Comparison of ENCODE assay signal across 28 cellular contexts in the genomic region with DNA sequence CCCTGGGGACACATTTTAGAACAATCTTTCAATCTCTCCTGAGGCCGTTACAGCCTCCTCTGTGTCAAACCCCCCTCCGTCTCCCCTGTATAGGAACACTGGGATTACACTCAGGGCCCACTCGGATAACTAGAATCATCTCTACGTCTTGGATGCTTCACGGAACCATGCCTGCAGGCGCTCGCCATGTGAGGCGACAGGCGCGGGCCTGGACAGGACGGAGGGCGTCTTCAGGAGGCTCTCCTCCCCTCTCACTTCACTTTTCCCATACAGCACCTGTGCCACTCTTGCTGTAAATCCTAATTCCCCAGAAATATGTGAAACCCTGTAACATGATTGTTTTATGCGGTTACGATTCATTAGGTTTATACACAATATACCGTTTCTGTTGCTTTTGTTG. TPM values are rescaled to one million over a fixed set of nuclear protein-coding genes. Genes with fewer than 3 reads are reported as not detected.
"Had no signal": no experiment of that assay in that cellular context is flagged by ENCODE, and none has a peak within 500 bp of the region (broad histone marks: within the 10 kb centered on the region; RNA-seq: fewer than 3 reads in every experiment).

No MANE protein-coding gene starts in this region.

- H3K9me3 ChIP-seq: esophagus muscularis mucosa, gastrocnemius medialis, heart right ventricle had no signal

- H3K27ac ChIP-seq: brain microvascular endothelial cell, coronary artery, dorsolateral prefrontal cortex, esophagus muscularis mucosa, foreskin keratinocyte, gastrocnemius medialis, heart right ventricle had no signal

- ATAC-seq: activated T-cell treated with anti-CD3 and anti-CD28 coated beads, Interleukin-2, amount 50 U/mL, for 4 hours; activated T-helper 17 cell treated with anti-CD3 and anti-CD28 coated beads, Interleukin-2, amount 50 U/mL, for 72 hours; foreskin keratinocyte; gastrocnemius medialis; heart right ventricle; WTC11 had no signal

- H3K27me3 ChIP-seq: brain microvascular endothelial cell, dorsolateral prefrontal cortex, esophagus muscularis mucosa, foreskin keratinocyte, gastrocnemius medialis, heart right ventricle had no signal

- H3K27me3 Mint-ChIP-seq: activated CD4-positive, alpha-beta memory T cell treated with anti-CD3 and anti-CD28 coated beads, Interleukin-2, amount 10 ng/mL, durations not matched to agents 7 days and 5 days; activated CD4-positive, alpha-beta T cell treated with anti-CD3 and anti-CD28 coated beads, Interleukin-2, amount 10 ng/mL, durations not matched to agents 7 days and 5 days; activated naive CD8-positive, alpha-beta T cell; activated T-helper 17 cell treated with anti-CD3 and anti-CD28 coated beads, Interleukin-2, amount 50 U/mL, for 72 hours; central memory CD8-positive, alpha-beta T cell had no signal

- H3K4me3 Mint-ChIP-seq: activated CD4-positive, alpha-beta memory T cell treated with anti-CD3 and anti-CD28 coated beads, Interleukin-2, amount 10 ng/mL, durations not matched to agents 7 days and 5 days; activated CD4-positive, alpha-beta T cell treated with anti-CD3 and anti-CD28 coated beads, Interleukin-2, amount 10 ng/mL, durations not matched to agents 7 days and 5 days; activated naive CD8-positive, alpha-beta T cell; activated T-cell treated with anti-CD3 and anti-CD28 coated beads, Interleukin-2, amount 50 U/mL, for 4 hours; activated T-helper 17 cell treated with anti-CD3 and anti-CD28 coated beads, Interleukin-2, amount 50 U/mL, for 72 hours; central memory CD8-positive, alpha-beta T cell; dendritic cell treated with granulocyte-macrophage colony-stimulating factor and Interleukin-4, amounts not matched to agents 40 ng/mL and 50 ng/mL, for 4 days; endodermal cell; WTC11 had no signal

- H3K36me3 ChIP-seq: brain microvascular endothelial cell, esophagus muscularis mucosa, gastrocnemius medialis, heart right ventricle had no signal

- H3K4me1 Mint-ChIP-seq: activated T-helper 17 cell treated with anti-CD3 and anti-CD28 coated beads, Interleukin-2, amount 50 U/mL, for 72 hours had no signal

- H3K4me3 ChIP-seq: coronary artery, dorsolateral prefrontal cortex, esophagus muscularis mucosa, gastrocnemius medialis, heart right ventricle had no signal

- H3K9me3 Mint-ChIP-seq: activated CD4-positive, alpha-beta memory T cell treated with anti-CD3 and anti-CD28 coated beads, Interleukin-2, amount 10 ng/mL, durations not matched to agents 7 days and 5 days; activated CD4-positive, alpha-beta T cell treated with anti-CD3 and anti-CD28 coated beads, Interleukin-2, amount 10 ng/mL, durations not matched to agents 7 days and 5 days; activated T-cell treated with anti-CD3 and anti-CD28 coated beads, Interleukin-2, amount 50 U/mL, for 4 hours; activated T-helper 17 cell treated with anti-CD3 and anti-CD28 coated beads, Interleukin-2, amount 50 U/mL, for 72 hours; central memory CD8-positive, alpha-beta T cell; dendritic cell treated with granulocyte-macrophage colony-stimulating factor and Interleukin-4, amounts not matched to agents 40 ng/mL and 50 ng/mL, for 4 days; endodermal cell; WTC11 had no signal

- H3K27ac Mint-ChIP-seq: activated CD4-positive, alpha-beta memory T cell treated with anti-CD3 and anti-CD28 coated beads, Interleukin-2, amount 10 ng/mL, durations not matched to agents 7 days and 5 days; activated CD4-positive, alpha-beta T cell treated with anti-CD3 and anti-CD28 coated beads, Interleukin-2, amount 10 ng/mL, durations not matched to agents 7 days and 5 days; activated naive CD8-positive, alpha-beta T cell; activated T-helper 17 cell treated with anti-CD3 and anti-CD28 coated beads, Interleukin-2, amount 50 U/mL, for 72 hours; dendritic cell treated with granulocyte-macrophage colony-stimulating factor and Interleukin-4, amounts not matched to agents 40 ng/mL and 50 ng/mL, for 4 days; endodermal cell; WTC11 had no signal

- DNase-seq: activated CD4-positive, alpha-beta memory T cell treated with anti-CD3 and anti-CD28 coated beads, Interleukin-2, amount 10 ng/mL, durations not matched to agents 7 days and 5 days; activated CD4-positive, alpha-beta T cell treated with anti-CD3 and anti-CD28 coated beads for 1 hour; activated CD4-positive, alpha-beta T cell treated with anti-CD3 and anti-CD28 coated beads for 4 hours; activated CD4-positive, alpha-beta T cell treated with anti-CD3 and anti-CD28 coated beads, Interleukin-2, amount 10 ng/mL, durations not matched to agents 7 days and 5 days; activated CD4-positive, alpha-beta T cell treated with anti-CD3 and anti-CD28 coated beads, Interleukin-2, amount 50 U/mL, for 4 hours; activated effector memory CD4-positive, alpha-beta T cell treated with Interleukin-2 at 50 U/mL for 16 hours; activated gamma-delta T cell treated with Interleukin-2 at 50 U/mL for 16 hours; activated naive CD4-positive, alpha-beta T cell treated with anti-CD3 and anti-CD28 coated beads, Interleukin-2, amount 50 U/mL, for 16 hours; activated naive CD4-positive, alpha-beta T cell treated with Interleukin-2 at 50 U/mL for 16 hours; activated T-cell treated with anti-CD3 and anti-CD28 coated beads, Interleukin-2, amount 50 U/mL, for 4 hours; amniotic stem cell; anterior cingulate cortex; brain microvascular endothelial cell; dorsolateral prefrontal cortex; effector memory CD4-positive, alpha-beta T cell; endodermal cell; erythroblast; foreskin keratinocyte; gastrocnemius medialis; heart right ventricle; T-helper 2 cell had no signal

- H3K36me3 Mint-ChIP-seq: activated naive CD8-positive, alpha-beta T cell; WTC11 had no signal

RNA-seq across cellular contexts. Expression of gene SLC26A1, which starts 10.4 kb away (rescaled TPM):
- total RNA-seq: foreskin keratinocyte had no signal
